In genomic region chr20:6705920-6706500, GRCh38 we compare ENCODE assay signal across 18 cellular contexts.
"Had no signal": no experiment of that assay in that cellular context is flagged by ENCODE, and none has a peak within 500 bp of the region (broad histone marks: within the 10 kb centered on the region; RNA-seq: fewer than 3 reads in every experiment).

No MANE protein-coding gene starts in this region.

- H3K27me3 ChIP-seq: cardiac muscle cell, right atrium auricular region, upper lobe of left lung had no signal

- H3K4me3 ChIP-seq: cardiac muscle cell, lung, right atrium auricular region, skin epidermis, thoracic aorta, upper lobe of left lung had no signal

- FAIRE-seq: islet of Langerhans had no signal

- DNase-seq: activated CD4-positive, CD25-positive, alpha-beta regulatory T cell treated with anti-CD3 and anti-CD28 coated beads, Interleukin-2, amount 50 U/mL, for 72 hours; activated gamma-delta T cell treated with Interleukin-2 at 50 U/mL for 16 hours; dermis blood vessel endothelial cell; effector memory CD8-positive, alpha-beta T cell; hippocampal formation; left colon; occipital lobe; stimulated activated CD4-positive, alpha-beta T cell treated with anti-CD3 and anti-CD28 coated beads, Interleukin-4, amount 100 ng/mL, for 1 hour; T1000; upper lobe of left lung had no signal

- ATAC-seq: effector memory CD8-positive, alpha-beta T cell had no signal

- H3K27ac Mint-ChIP-seq: activated naive CD8-positive, alpha-beta T cell; effector memory CD8-positive, alpha-beta T cell had no signal

- H3K36me3 Mint-ChIP-seq: activated naive CD8-positive, alpha-beta T cell had no signal

- H3K27me3 Mint-ChIP-seq: activated naive CD8-positive, alpha-beta T cell; effector memory CD8-positive, alpha-beta T cell; progenitor cell of endocrine pancreas had no signal

- H3K36me3 ChIP-seq: cardiac muscle cell, right atrium auricular region, thoracic aorta, upper lobe of left lung had no signal

- H3K4me3 Mint-ChIP-seq: activated naive CD8-positive, alpha-beta T cell; effector memory CD8-positive, alpha-beta T cell had no signal

- H3K9me3 ChIP-seq: right atrium auricular region, thoracic aorta, upper lobe of left lung had no signal

- H3K27ac ChIP-seq: cardiac muscle cell had no signal
